ENCODE assay signal across 1 cellular context in the genomic region with DNA sequence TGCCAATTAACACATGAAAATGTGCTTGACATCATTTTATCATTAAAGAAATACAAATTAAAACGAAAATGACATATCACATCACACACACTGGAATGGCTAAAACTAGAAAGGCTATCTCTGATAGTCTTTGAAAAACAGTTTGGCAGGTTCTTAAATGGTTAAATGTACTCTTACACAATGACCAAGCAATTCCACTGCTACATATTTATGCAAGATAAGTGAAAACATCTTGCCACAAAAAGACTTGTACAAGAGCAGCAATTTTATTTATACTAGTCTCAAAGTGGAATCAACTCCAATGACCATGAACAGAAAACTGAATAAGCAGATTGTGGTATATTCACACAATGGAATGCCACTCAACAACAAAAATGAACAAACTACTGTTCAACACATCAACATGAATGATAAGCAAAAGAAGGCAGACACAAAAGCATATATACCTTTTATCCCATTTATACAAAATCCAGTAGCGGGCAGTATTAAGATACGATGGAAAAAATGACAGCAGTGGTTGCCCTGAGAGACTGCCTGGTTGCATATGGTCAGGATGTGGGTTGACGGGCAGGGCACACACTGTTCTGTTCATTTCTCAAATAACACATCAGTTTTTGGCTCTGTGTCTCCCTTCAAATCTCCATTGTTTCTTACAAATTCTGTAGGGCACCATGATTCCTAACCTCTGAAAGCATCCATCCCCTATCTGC.
TF ChIP-seq lines count a peak whose summit lies in the region.

No MANE protein-coding gene starts in this region.

TF ChIP-seq in H1, 55 proteins besides CTCF, POLR2A, EP300 and RAD21:
- no peak for TF ChIP-seq TAF1 (IDR thresholded peaks at IDR 0.05; ENCODE audit: low read depth, low read length)
- TF ChIP-seq KDM1A (IDR thresholded peaks at IDR 0.05; ENCODE audit: borderline replicate concordance, low read length) = no peak
- no peak for TF ChIP-seq EZH2 (IDR thresholded peaks at IDR 0.05; ENCODE audit: low read depth, low read length, severe bottlenecking)
- TF ChIP-seq CEBPB (IDR thresholded peaks at IDR 0.05; ENCODE audit: low read depth, low read length) = no peak
